ENCODE assay signal across 31 cellular contexts in genomic region chr13:81664872-81665271, GRCh38.
"Had no signal": no experiment of that assay in that cellular context is flagged by ENCODE, and none has a peak within 500 bp of the region (broad histone marks: within the 10 kb centered on the region; RNA-seq: fewer than 3 reads in every experiment).

No MANE protein-coding gene starts in this region.

- H3K27ac Mint-ChIP-seq: activated CD4-positive, alpha-beta T cell treated with anti-CD3 and anti-CD28 coated beads for 36 hours; activated CD4-positive, alpha-beta T cell treated with anti-CD3 and anti-CD28 coated beads, Interleukin-2, amount 10 ng/mL, durations not matched to agents 7 days and 5 days; activated CD8-positive, alpha-beta T cell treated with anti-CD3 and anti-CD28 coated beads, Interleukin-2, amount 10 ng/mL, durations not matched to agents 7 days and 5 days; activated naive CD4-positive, alpha-beta T cell treated with anti-CD3 and anti-CD28 coated beads, Interleukin-2, amount 50 U/mL, for 24 hours; activated naive CD8-positive, alpha-beta T cell treated with anti-CD3 and anti-CD28 coated beads, Interleukin-2, amount 10 ng/mL, durations not matched to agents 7 days and 5 days; activated T-cell treated with anti-CD3 and anti-CD28 coated beads, Interleukin-2, amount 50 U/mL, for 24 hours; activated T-helper 2 cell treated with anti-CD3 and anti-CD28 coated beads, Interferon-gamma antibody, Interleukin-2, Interleukin-4, amounts not matched to agents 10 μg/mL and 5 μg/mL and 100 μg/mL, durations not matched to agents 14 hours and 24 hours and 36 hours; T-helper 2 cell treated with Interferon-gamma antibody and Interleukin-4, amounts not matched to agents 5 μg/mL and 100 μg/mL, for 36 hours; WTC11 had no signal

- ATAC-seq: activated CD4-positive, alpha-beta T cell treated with anti-CD3 and anti-CD28 coated beads for 36 hours; activated CD4-positive, CD25-positive, alpha-beta regulatory T cell treated with anti-CD3 and anti-CD28 coated beads, Interleukin-2, amount 50 U/mL, for 24 hours; activated CD8-positive, alpha-beta T cell treated with anti-CD3 and anti-CD28 coated beads, Interleukin-2, amount 10 ng/mL, durations not matched to agents 7 days and 5 days; Panc1; WTC11 had no signal

- H3K4me3 ChIP-seq: ascending aorta, breast epithelium, SJCRH30, SK-N-MC had no signal

- DNase-seq: activated CD4-positive, alpha-beta T cell treated with anti-CD3 and anti-CD28 coated beads for 36 hours; activated CD4-positive, alpha-beta T cell treated with anti-CD3 and anti-CD28 coated beads, Interleukin-2, amount 10 ng/mL, durations not matched to agents 7 days and 5 days; activated CD4-positive, alpha-beta T cell treated with anti-CD3 and anti-CD28 coated beads, Interleukin-2, amount 50 U/mL, for 48 hours; activated CD8-positive, alpha-beta T cell treated with anti-CD3 and anti-CD28 coated beads, Interleukin-2, amount 10 ng/mL, durations not matched to agents 7 days and 5 days; activated gamma-delta T cell; activated naive CD4-positive, alpha-beta T cell treated with Interleukin-2 at 50 U/mL for 16 hours; activated naive CD8-positive, alpha-beta T cell treated with anti-CD3 and anti-CD28 coated beads, Interleukin-2, amount 10 ng/mL, durations not matched to agents 7 days and 5 days; activated T-cell treated with anti-CD3 and anti-CD28 coated beads, Interleukin-2, amount 50 U/mL, for 24 hours; amygdala; caudate nucleus; cerebellar nuclear complex; Karpas-422; NCI-H1105; NCI-H1417 treated with DMSO at 0.1 percent for 48 hours; NCI-H1694; NCI-H1930; NCI-H2081 treated with DMSO at 0.1 percent for 48 hours; NCI-H2171; NCI-H510A; NCI-H526; SHP77; SJCRH30 had no signal

- H3K36me3 Mint-ChIP-seq: activated naive CD4-positive, alpha-beta T cell treated with anti-CD3 and anti-CD28 coated beads, Interleukin-2, amount 50 U/mL, for 24 hours; activated naive CD8-positive, alpha-beta T cell treated with anti-CD3 and anti-CD28 coated beads, Interleukin-2, amount 10 ng/mL, durations not matched to agents 7 days and 5 days; WTC11 had no signal

- H3K4me1 Mint-ChIP-seq: activated CD4-positive, alpha-beta T cell treated with anti-CD3 and anti-CD28 coated beads for 36 hours; activated CD4-positive, alpha-beta T cell treated with anti-CD3 and anti-CD28 coated beads, Interleukin-2, amount 10 ng/mL, durations not matched to agents 7 days and 5 days; activated naive CD4-positive, alpha-beta T cell treated with anti-CD3 and anti-CD28 coated beads, Interleukin-2, amount 50 U/mL, for 24 hours; activated naive CD8-positive, alpha-beta T cell treated with anti-CD3 and anti-CD28 coated beads, Interleukin-2, amount 10 ng/mL, durations not matched to agents 7 days and 5 days had no signal

- H3K9me3 ChIP-seq: ascending aorta, breast epithelium, SJCRH30 had no signal

- H3K4me3 Mint-ChIP-seq: activated CD4-positive, alpha-beta T cell treated with anti-CD3 and anti-CD28 coated beads for 36 hours; activated CD4-positive, alpha-beta T cell treated with anti-CD3 and anti-CD28 coated beads, Interleukin-2, amount 10 ng/mL, durations not matched to agents 7 days and 5 days; activated CD8-positive, alpha-beta T cell treated with anti-CD3 and anti-CD28 coated beads, Interleukin-2, amount 10 ng/mL, durations not matched to agents 7 days and 5 days; activated naive CD4-positive, alpha-beta T cell treated with anti-CD3 and anti-CD28 coated beads, Interleukin-2, amount 50 U/mL, for 24 hours; activated naive CD8-positive, alpha-beta T cell treated with anti-CD3 and anti-CD28 coated beads, Interleukin-2, amount 10 ng/mL, durations not matched to agents 7 days and 5 days; activated T-cell treated with anti-CD3 and anti-CD28 coated beads, Interleukin-2, amount 50 U/mL, for 24 hours; T-helper 2 cell treated with Interferon-gamma antibody and Interleukin-4, amounts not matched to agents 5 μg/mL and 100 μg/mL, for 36 hours; WTC11 had no signal

- H3K27me3 Mint-ChIP-seq: activated CD4-positive, alpha-beta T cell treated with anti-CD3 and anti-CD28 coated beads for 36 hours; activated CD4-positive, alpha-beta T cell treated with anti-CD3 and anti-CD28 coated beads, Interleukin-2, amount 10 ng/mL, durations not matched to agents 7 days and 5 days; activated naive CD4-positive, alpha-beta T cell treated with anti-CD3 and anti-CD28 coated beads, Interleukin-2, amount 50 U/mL, for 24 hours; activated naive CD8-positive, alpha-beta T cell treated with anti-CD3 and anti-CD28 coated beads, Interleukin-2, amount 10 ng/mL, durations not matched to agents 7 days and 5 days; activated T-cell treated with anti-CD3 and anti-CD28 coated beads, Interleukin-2, amount 50 U/mL, for 24 hours had no signal
